21 cellular contexts compared by ENCODE assay signal in the genomic region with DNA sequence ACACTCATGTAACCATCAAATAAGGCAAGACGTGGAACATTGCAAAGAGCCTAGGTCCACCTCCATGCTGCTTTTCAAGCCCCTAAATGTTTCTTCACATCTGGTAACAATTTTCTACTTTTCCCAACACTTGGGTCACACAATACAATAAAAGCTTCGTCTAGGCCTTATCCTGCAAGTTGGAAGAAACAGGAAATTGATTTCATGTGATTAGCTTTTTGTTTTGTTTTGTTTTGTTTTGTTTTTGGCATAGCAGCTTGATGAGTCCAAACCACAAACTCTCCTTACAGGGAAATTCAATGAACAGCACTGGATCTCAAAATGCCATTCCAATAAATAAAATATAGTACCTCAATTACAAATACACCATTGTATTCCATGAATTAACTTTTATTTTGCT. TPM values are rescaled to one million over a fixed set of nuclear protein-coding genes. Genes with fewer than 3 reads are reported as not detected.
DNase-seq lines count a peak whose midpoint lies in the region; ATAC-seq, FAIRE-seq and TF ChIP-seq lines count a peak whose summit lies in the region.
"Had no signal": no experiment of that assay in that cellular context is flagged by ENCODE, and none has a peak within 500 bp of the region (broad histone marks: within the 10 kb centered on the region; RNA-seq: fewer than 3 reads in every experiment).

No MANE protein-coding gene starts in this region.

- no peak for TF ChIP-seq CTCF in fibroblast of the aortic adventitia (IDR thresholded peaks at IDR 0.05; ENCODE audit: insufficient read depth, low read length)
- no peak for TF ChIP-seq CTCF in neural progenitor cell (IDR thresholded peaks at IDR 0.05)

- ATAC-seq in GM18907 (IDR thresholded peaks at IDR 0.05; ENCODE audit: unreplicated experiment), result no peak
- ATAC-seq: left colon; natural killer cell treated with Interleukin-12 subunit alpha and Interleukin-12 subunit beta and Interleukin-15 and Interleukin-18, amount 100 ng/mL, for 72 hours had no signal

- H3K27ac ChIP-seq in neural progenitor cell, result no peak overlapping the region
- H3K27ac ChIP-seq: PC-9, sigmoid colon, stomach had no signal

- H3K79me2 ChIP-seq in neural progenitor cell (ENCODE audit: low read depth), result no peaks in the 10 kb centered on the region

- H2AFZ ChIP-seq in neural progenitor cell (replicated peaks), result no peak overlapping the region
- H2AFZ ChIP-seq: PC-9 had no signal

- H3K4me3 ChIP-seq in fibroblast of the aortic adventitia (ENCODE audit: low read depth, low read length) (no peak overlapping the region), neural progenitor cell (no peak overlapping the region)
- H3K4me3 ChIP-seq: PC-9, sigmoid colon, stomach had no signal

- H3K27me3 ChIP-seq in neural progenitor cell, result no peaks in the 10 kb centered on the region
- H3K27me3 ChIP-seq: sigmoid colon, stomach had no signal

- H3K4me2 ChIP-seq in neural progenitor cell, result no peak overlapping the region
- H3K4me2 ChIP-seq: PC-9 had no signal

- peak; percentile 38 for FAIRE-seq in H54 (lab: Jason Lieb, UNC)

- no peak for TF ChIP-seq POLR2A in H54 (IDR thresholded peaks at IDR 0.05; ENCODE audit: low read depth, low read length)

- H3F3A ChIP-seq in neural progenitor cell (ENCODE audit: low read depth), result no peaks in the 10 kb centered on the region

- H3K36me3 Mint-ChIP-seq in neural progenitor cell, result peaks cover 12% of the 10 kb centered on the region
- H3K36me3 Mint-ChIP-seq: natural killer cell treated with Interleukin-12 subunit alpha and Interleukin-12 subunit beta and Interleukin-15 and Interleukin-18, amount 100 ng/mL, for 72 hours had no signal

- peaks cover under 1% of the 10 kb centered on the region for H3K9me3 Mint-ChIP-seq in neural progenitor cell
- H3K9me3 Mint-ChIP-seq: activated naive CD8-positive, alpha-beta T cell treated with anti-CD3 and anti-CD28 coated beads, Interleukin-2, amount 10 ng/mL, durations not matched to agents 7 days and 5 days; dendritic cell treated with granulocyte-macrophage colony-stimulating factor and Interleukin-4, amounts not matched to agents 40 ng/mL and 50 ng/mL, for 4 days; natural killer cell treated with Interleukin-12 subunit alpha and Interleukin-12 subunit beta and Interleukin-15 and Interleukin-18, amount 100 ng/mL, for 72 hours; T-helper 2 cell treated with Interferon-gamma antibody and Interleukin-4, amounts not matched to agents 5 μg/mL and 100 μg/mL, for 36 hours had no signal

- H3K27me3 Mint-ChIP-seq in neural progenitor cell (ENCODE audit: insufficient read depth, low read depth), result no peaks in the 10 kb centered on the region
- H3K27me3 Mint-ChIP-seq: activated naive CD8-positive, alpha-beta T cell treated with anti-CD3 and anti-CD28 coated beads, Interleukin-2, amount 10 ng/mL, durations not matched to agents 7 days and 5 days; dendritic cell treated with granulocyte-macrophage colony-stimulating factor and Interleukin-4, amounts not matched to agents 40 ng/mL and 50 ng/mL, for 4 days; natural killer cell treated with Interleukin-12 subunit alpha and Interleukin-12 subunit beta and Interleukin-15 and Interleukin-18, amount 100 ng/mL, for 72 hours had no signal

- H3K4me1 Mint-ChIP-seq in neural progenitor cell, result no peaks in the 10 kb centered on the region
- H3K4me1 Mint-ChIP-seq: activated naive CD8-positive, alpha-beta T cell treated with anti-CD3 and anti-CD28 coated beads, Interleukin-2, amount 10 ng/mL, durations not matched to agents 7 days and 5 days had no signal

- peaks cover 11% of the 10 kb centered on the region for H3K36me3 ChIP-seq in neural progenitor cell
- H3K36me3 ChIP-seq: sigmoid colon, stomach had no signal

- H4K20me1 ChIP-seq in neural progenitor cell (ENCODE audit: low read depth), result no peaks in the 10 kb centered on the region

- no peak overlapping the region for H3K4me3 Mint-ChIP-seq in neural progenitor cell
- H3K4me3 Mint-ChIP-seq: activated naive CD8-positive, alpha-beta T cell treated with anti-CD3 and anti-CD28 coated beads, Interleukin-2, amount 10 ng/mL, durations not matched to agents 7 days and 5 days; dendritic cell treated with granulocyte-macrophage colony-stimulating factor and Interleukin-4, amounts not matched to agents 40 ng/mL and 50 ng/mL, for 4 days; natural killer cell treated with Interleukin-12 subunit alpha and Interleukin-12 subunit beta and Interleukin-15 and Interleukin-18, amount 100 ng/mL, for 72 hours; T-helper 2 cell treated with Interferon-gamma antibody and Interleukin-4, amounts not matched to agents 5 μg/mL and 100 μg/mL, for 36 hours had no signal

- no peaks in the 10 kb centered on the region for H3K9me3 ChIP-seq in neural progenitor cell (ENCODE audit: low read depth)
- H3K9me3 ChIP-seq: Caco-2, sigmoid colon, stomach had no signal

- no peak overlapping the region for H3K27ac Mint-ChIP-seq in neural progenitor cell
- H3K27ac Mint-ChIP-seq: activated naive CD8-positive, alpha-beta T cell treated with anti-CD3 and anti-CD28 coated beads, Interleukin-2, amount 10 ng/mL, durations not matched to agents 7 days and 5 days; dendritic cell treated with granulocyte-macrophage colony-stimulating factor and Interleukin-4, amounts not matched to agents 40 ng/mL and 50 ng/mL, for 4 days; natural killer cell treated with Interleukin-12 subunit alpha and Interleukin-12 subunit beta and Interleukin-15 and Interleukin-18, amount 100 ng/mL, for 72 hours; T-helper 2 cell treated with Interferon-gamma antibody and Interleukin-4, amounts not matched to agents 5 μg/mL and 100 μg/mL, for 36 hours had no signal

- DNase-seq in H54 (ENCODE audit: insufficient read length, low spot score) (peak; percentile 16), astrocyte of the hippocampus (ENCODE audit: low read depth, low spot score) (peak; percentile 50), fibroblast of the aortic adventitia (ENCODE audit: low read depth) (peak; percentile 69), smooth muscle cell of the brain vasculature (ENCODE audit: low read depth, low spot score) (peak; percentile 57), GOT3 (lab: John Stamatoyannopoulos, UW) (no peak), neural progenitor cell (ENCODE audit: low spot score) (no peak)
- DNase-seq: activated CD4-positive, alpha-beta T cell treated with anti-CD3 and anti-CD28 coated beads for 4 hours; activated naive CD8-positive, alpha-beta T cell treated with anti-CD3 and anti-CD28 coated beads, Interleukin-2, amount 10 ng/mL, durations not matched to agents 7 days and 5 days; activated T-cell treated with anti-CD3 and anti-CD28 coated beads, Interleukin-2, amount 50 U/mL, for 1 hour; Caco-2; head of caudate nucleus; left colon; NCI-H1105 treated with DMSO at 0.1 percent for 48 hours; NCI-H446; PC-9; sigmoid colon; stomach had no signal

- no peak overlapping the region for H3K9ac ChIP-seq in neural progenitor cell

- no peaks in the 10 kb centered on the region for H3K4me1 ChIP-seq in neural progenitor cell
- H3K4me1 ChIP-seq: sigmoid colon had no signal

RNA-seq across cellular contexts. Expression of a gene that starts 19.3 kb away (rescaled TPM):
- 3.1 and 6.5 TPM in 2 replicates for total RNA-seq in fibroblast of the aortic adventitia (ENCODE audit: low replicate concordance)
- 2.4 and 12.1 TPM in 2 replicates for total RNA-seq in neural progenitor cell (ENCODE audit: low replicate concordance)

RNA-seq across cellular contexts. Expression of a gene that starts 28.3 kb away (rescaled TPM):
- 4.1 and 5.2 TPM in 2 replicates for total RNA-seq in fibroblast of the aortic adventitia (ENCODE audit: low replicate concordance)
- total RNA-seq in neural progenitor cell (ENCODE audit: low replicate concordance), result 4.1 and 7.0 TPM in 2 replicates

RNA-seq across cellular contexts. Expression of a gene that starts 30.7 kb away (rescaled TPM):
- 1.9 and 5.0 TPM in 2 replicates for total RNA-seq in fibroblast of the aortic adventitia (ENCODE audit: low replicate concordance)
- 6.4 and 7.4 TPM in 2 replicates for total RNA-seq in neural progenitor cell (ENCODE audit: low replicate concordance)

RNA-seq across cellular contexts. Expression of a gene that starts 38.4 kb away (rescaled TPM):
- total RNA-seq in fibroblast of the aortic adventitia (ENCODE audit: low replicate concordance) (not detected in 2 replicates), neural progenitor cell (ENCODE audit: low replicate concordance) (not detected in 2 replicates)
- total RNA-seq: activated naive CD8-positive, alpha-beta T cell treated with anti-CD3 and anti-CD28 coated beads, Interleukin-2, amount 10 ng/mL, durations not matched to agents 7 days and 5 days; left colon; natural killer cell treated with Interleukin-12 subunit alpha and Interleukin-12 subunit beta and Interleukin-15 and Interleukin-18, amount 100 ng/mL, for 72 hours; PC-9; stomach had no signal

RNA-seq across cellular contexts. Expression of a gene that starts 55.0 kb away (rescaled TPM):
- total RNA-seq in fibroblast of the aortic adventitia (ENCODE audit: low replicate concordance) (6.3 and 6.5 TPM in 2 replicates), neural progenitor cell (ENCODE audit: low replicate concordance) (7.7 and 9.7 TPM in 2 replicates)

Comparison
In these comparisons a context has a peak if more than half of its experiments do, and no peak if none do; other contexts are left out.
1. DNase-seq: peak in H54 (single experiment), astrocyte of the hippocampus (single experiment), fibroblast of the aortic adventitia (single experiment) and smooth muscle cell of the brain vasculature (single experiment); none in GOT3 (single experiment) and neural progenitor cell (single experiment).